Comparison of ENCODE assay signal across 16 cellular contexts in the genomic region with DNA sequence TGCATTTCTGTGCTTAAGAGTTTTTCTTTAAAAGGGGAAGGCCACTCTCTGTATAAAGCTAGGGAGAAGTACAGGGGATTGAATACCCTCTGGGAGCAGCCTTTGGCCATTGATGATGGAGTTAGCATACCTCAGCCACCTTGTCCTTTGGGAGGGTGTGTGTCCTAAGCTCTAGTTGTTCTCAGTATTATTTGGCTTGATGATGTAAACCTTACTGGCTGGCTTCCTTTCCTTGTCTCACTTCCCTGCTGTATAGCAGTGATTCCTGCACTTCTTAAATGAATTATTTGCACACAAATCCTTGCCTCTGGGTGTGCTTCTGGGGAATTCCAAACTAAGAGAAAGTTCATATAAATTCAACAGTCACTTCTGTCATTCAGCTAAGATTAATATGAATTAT.
A peak's percentile ranks its signal among the peaks of the same experiment; 100 is the strongest.
DNase-seq lines count a peak whose midpoint lies in the region; ATAC-seq and FAIRE-seq lines count a peak whose summit lies in the region.
"Had no signal": no experiment of that assay in that cellular context is flagged by ENCODE, and none has a peak within 500 bp of the region (broad histone marks: within the 10 kb centered on the region; RNA-seq: fewer than 3 reads in every experiment).

No MANE protein-coding gene starts in this region.

- no peaks in the 10 kb centered on the region for H3K4me1 Mint-ChIP-seq in stimulated activated memory B cell treated with anti-CD40 and anti-IgM and Interleukin-4, amounts not matched to agents 10 μg/mL and 1 μg/mL and 100 μg/mL, for 72 hours
- no peaks in the 10 kb centered on the region for H3K4me1 Mint-ChIP-seq in activated T-cell treated with anti-CD3 and anti-CD28 coated beads, Interleukin-2, amount 50 U/mL, for 4 hours (ENCODE audit: low read depth)

- DNase-seq in urothelium cell line (ENCODE audit: low spot score) (no peak), DMS79 treated with DMSO at 0.1 percent for 48 hours (lab: John Stamatoyannopoulos, UW) (no peak)
- DNase-seq in activated T-cell treated with anti-CD3 and anti-CD28 coated beads, Interleukin-2, amount 50 U/mL, for 4 hours: no peak
- DNase-seq: GDM1, H7, HFFc6, Kasumi-1, NCI-H1417, NCI-H187, NCI-H2107, SHP77 treated with DMSO at 0.1 percent for 48 hours, SK-N-SH had no signal

- FAIRE-seq in urothelium cell line (lab: Jason Lieb, UNC): no peak

- no peaks in the 10 kb centered on the region for H3K27me3 Mint-ChIP-seq in stimulated activated memory B cell treated with anti-CD40 and anti-IgM and Interleukin-4, amounts not matched to agents 10 μg/mL and 1 μg/mL and 100 μg/mL, for 72 hours
- peaks cover 2% of the 10 kb centered on the region for H3K27me3 Mint-ChIP-seq in activated T-cell treated with anti-CD3 and anti-CD28 coated beads, Interleukin-2, amount 50 U/mL, for 4 hours (ENCODE audit: low read depth)

- H3K4me3 Mint-ChIP-seq in stimulated activated memory B cell treated with anti-CD40 and anti-IgM and Interleukin-4, amounts not matched to agents 10 μg/mL and 1 μg/mL and 100 μg/mL, for 72 hours: no peak overlapping the region
- H3K4me3 Mint-ChIP-seq in activated T-cell treated with anti-CD3 and anti-CD28 coated beads, Interleukin-2, amount 50 U/mL, for 4 hours: no peak overlapping the region
- H3K4me3 Mint-ChIP-seq: HFFc6 had no signal

- no peaks in the 10 kb centered on the region for H3K36me3 Mint-ChIP-seq in stimulated activated memory B cell treated with anti-CD40 and anti-IgM and Interleukin-4, amounts not matched to agents 10 μg/mL and 1 μg/mL and 100 μg/mL, for 72 hours
- no peaks in the 10 kb centered on the region for H3K36me3 Mint-ChIP-seq in activated T-cell treated with anti-CD3 and anti-CD28 coated beads, Interleukin-2, amount 50 U/mL, for 4 hours (ENCODE audit: insufficient read depth)

- H3K27ac Mint-ChIP-seq in stimulated activated memory B cell treated with anti-CD40 and anti-IgM and Interleukin-4, amounts not matched to agents 10 μg/mL and 1 μg/mL and 100 μg/mL, for 72 hours: no peak overlapping the region
- H3K27ac Mint-ChIP-seq: HFFc6 had no signal

- H3K9me3 Mint-ChIP-seq in stimulated activated memory B cell treated with anti-CD40 and anti-IgM and Interleukin-4, amounts not matched to agents 10 μg/mL and 1 μg/mL and 100 μg/mL, for 72 hours: no peaks in the 10 kb centered on the region
- no peaks in the 10 kb centered on the region for H3K9me3 Mint-ChIP-seq in activated T-cell treated with anti-CD3 and anti-CD28 coated beads, Interleukin-2, amount 50 U/mL, for 4 hours
- H3K9me3 Mint-ChIP-seq: HFFc6 had no signal

- ATAC-seq in GM18502 (IDR thresholded peaks at IDR 0.05; ENCODE audit: poor library complexity, unreplicated experiment) (peak; percentile 27), GM21515 (IDR thresholded peaks at IDR 0.05; ENCODE audit: unreplicated experiment) (peak; percentile 17), HG03432 (IDR thresholded peaks at IDR 0.05; ENCODE audit: unreplicated experiment) (peak; percentile 23)
- ATAC-seq in stimulated activated memory B cell treated with anti-CD40 and anti-IgM and Interleukin-4, amounts not matched to agents 10 μg/mL and 1 μg/mL and 100 μg/mL, for 72 hours: peak; percentile 54
- no peak for ATAC-seq in activated T-cell treated with anti-CD3 and anti-CD28 coated beads, Interleukin-2, amount 50 U/mL, for 4 hours

Comparison
In these comparisons a context has a peak if more than half of its experiments do, and no peak if none do; other contexts are left out.
1. ATAC-seq: peak in GM18502 (single experiment), GM21515 (single experiment), HG03432 (single experiment) and stimulated activated memory B cell treated with anti-CD40 and anti-IgM and Interleukin-4, amounts not matched to agents 10 μg/mL and 1 μg/mL and 100 μg/mL, for 72 hours (single experiment); none in activated T-cell treated with anti-CD3 and anti-CD28 coated beads, Interleukin-2, amount 50 U/mL, for 4 hours (0 of 2).